In genomic region chr20:1108437-1108920, GRCh38 we compare ENCODE assay signal across 9 cellular contexts. TPM values are rescaled to one million over a fixed set of nuclear protein-coding genes. Genes with fewer than 3 reads are reported as not detected.
DNase-seq lines count a peak whose midpoint lies in the region; ATAC-seq, FAIRE-seq and TF ChIP-seq lines count a peak whose summit lies in the region.
"Had no signal": no experiment of that assay in that cellular context is flagged by ENCODE, and none has a peak within 500 bp of the region (broad histone marks: within the 10 kb centered on the region; RNA-seq: fewer than 3 reads in every experiment).

No MANE protein-coding gene starts in this region.

- FAIRE-seq in urothelium cell line (lab: Jason Lieb, UNC), result no peak

- H3F3A ChIP-seq in GM23338 (replicated peaks; ENCODE audit: low read depth), result no peaks in the 10 kb centered on the region

- no peaks in the 10 kb centered on the region for H3K4me1 Mint-ChIP-seq in GM23338
- H3K4me1 Mint-ChIP-seq in activated T-cell treated with anti-CD3 and anti-CD28 coated beads, Interleukin-2, amount 50 U/mL, for 24 hours (ENCODE audit: low read depth), result peaks cover 5% of the 10 kb centered on the region

- no peak overlapping the region for H3K4me2 ChIP-seq in GM23338

- no peaks in the 10 kb centered on the region for H3K79me2 ChIP-seq in GM23338 (replicated peaks; ENCODE audit: insufficient read depth)

- ATAC-seq in GM23338, result peak; percentile 98
- no peak for ATAC-seq in GM19397 (IDR thresholded peaks at IDR 0.05; ENCODE audit: unreplicated experiment)

- H3K9ac ChIP-seq in NT2/D1 (ENCODE audit: insufficient read length, low read depth), result no peak overlapping the region

- no peak overlapping the region for H3K27ac ChIP-seq in GM23338 (ENCODE audit: low read depth)
- no peak overlapping the region for H3K27ac ChIP-seq in neutrophil
- H3K27ac ChIP-seq: skin epidermis had no signal

- no peaks in the 10 kb centered on the region for H3K27me3 ChIP-seq in GM23338 (ENCODE audit: insufficient read depth)
- H3K27me3 ChIP-seq in NT2/D1 (ENCODE audit: insufficient read depth, insufficient read length), result no peaks in the 10 kb centered on the region
- no peaks in the 10 kb centered on the region for H3K27me3 ChIP-seq in neutrophil

- H3K4me1 ChIP-seq in GM23338 (ENCODE audit: insufficient read depth) (no peaks in the 10 kb centered on the region), NT2/D1 (ENCODE audit: insufficient read depth, insufficient read length) (no peaks in the 10 kb centered on the region), neutrophil (ENCODE audit: control insufficient read depth in 1 of 2, insufficient read depth in 1 of 2, low read depth in 1 of 2, low read length in 1 of 2) (no peaks in the 10 kb centered on the region)

- TF ChIP-seq CTCF in GM23338 (conservative IDR thresholded peaks at IDR 0.05; ENCODE audit: low read depth in 2 of 2) (peak; percentile 70 to 87), fibroblast of mammary gland (conservative IDR thresholded peaks at IDR 0.05; ENCODE audit: control insufficient read depth, insufficient read depth, low read depth, low read length) (peak; percentile 87), neutrophil (IDR thresholded peaks at IDR 0.05) (peak; percentile 48)

- H3K4me3 Mint-ChIP-seq in GM23338, result no peak overlapping the region
- H3K4me3 Mint-ChIP-seq in activated T-cell treated with anti-CD3 and anti-CD28 coated beads, Interleukin-2, amount 50 U/mL, for 24 hours, result no peak overlapping the region

- no peaks in the 10 kb centered on the region for H3K36me3 Mint-ChIP-seq in GM23338 (ENCODE audit: low read depth)
- no peaks in the 10 kb centered on the region for H3K36me3 Mint-ChIP-seq in activated T-cell treated with anti-CD3 and anti-CD28 coated beads, Interleukin-2, amount 50 U/mL, for 24 hours (ENCODE audit: low read depth)

- H3K9me2 ChIP-seq in GM23338 (ENCODE audit: insufficient read depth), result no peaks in the 10 kb centered on the region

- peak overlapping the region; percentile 70 for H2AFZ ChIP-seq in GM23338

- peaks cover 2% of the 10 kb centered on the region; the same call in 1 of the 3 replicates for H3K9me3 Mint-ChIP-seq in GM23338
- no peaks in the 10 kb centered on the region for H3K9me3 Mint-ChIP-seq in activated T-cell treated with anti-CD3 and anti-CD28 coated beads, Interleukin-2, amount 50 U/mL, for 24 hours

- H3K27ac Mint-ChIP-seq in GM23338, result no peak overlapping the region
- no peak overlapping the region for H3K27ac Mint-ChIP-seq in activated T-cell treated with anti-CD3 and anti-CD28 coated beads, Interleukin-2, amount 50 U/mL, for 24 hours

- H3K4me3 ChIP-seq in GM23338, result no peak overlapping the region
- no peak overlapping the region for H3K4me3 ChIP-seq in NT2/D1 (ENCODE audit: insufficient read length, low read depth)
- H3K4me3 ChIP-seq in fibroblast of mammary gland (ENCODE audit: control insufficient read depth, low read depth, low read length), result no peak overlapping the region
- no peak overlapping the region for H3K4me3 ChIP-seq in neutrophil (ENCODE audit: low read depth in 1 of 2, low read length in 1 of 2)
- H3K4me3 ChIP-seq: skin epidermis had no signal

- H3K9me3 ChIP-seq in NT2/D1 (ENCODE audit: insufficient read depth, low read length) (no peaks in the 10 kb centered on the region), neutrophil (no peaks in the 10 kb centered on the region)

- H3K36me3 ChIP-seq in GM23338 (ENCODE audit: insufficient read depth) (no peaks in the 10 kb centered on the region), NT2/D1 (ENCODE audit: insufficient read depth, insufficient read length, low read length) (no peaks in the 10 kb centered on the region), neutrophil (no peaks in the 10 kb centered on the region)

- no peaks in the 10 kb centered on the region for H3K27me3 Mint-ChIP-seq in GM23338 (ENCODE audit: insufficient read depth, low read depth, poor library complexity)
- no peaks in the 10 kb centered on the region for H3K27me3 Mint-ChIP-seq in activated T-cell treated with anti-CD3 and anti-CD28 coated beads, Interleukin-2, amount 50 U/mL, for 24 hours

- peak; percentile 69 for DNase-seq in Ammon's horn (ENCODE audit: low spot score)
- peak; percentile 82 for DNase-seq in GM23338 (ENCODE audit: low spot score)
- DNase-seq in NT2/D1 (ENCODE audit: low read depth, low spot score), result peak; percentile 33
- DNase-seq in activated T-cell treated with anti-CD3 and anti-CD28 coated beads, Interleukin-2, amount 50 U/mL, for 24 hours, result peak; percentile 71
- peak; percentile 40 for DNase-seq in fibroblast of mammary gland (ENCODE audit: low read depth)
- peak; percentile 74 for DNase-seq in urothelium cell line (ENCODE audit: low spot score)

- no peaks in the 10 kb centered on the region for H4K20me1 ChIP-seq in GM23338 (replicated peaks; ENCODE audit: insufficient read depth)

TF ChIP-seq in GM23338, 12 proteins besides CTCF, POLR2A, EP300 and RAD21 (continues in another document):
- no peak for TF ChIP-seq EZH2phosphoT487 (IDR thresholded peaks at IDR 0.05; ENCODE audit: unreplicated experiment)
- no peak for TF ChIP-seq CREB1 (CRISPR knock-in tag; IDR thresholded peaks at IDR 0.05; ENCODE audit: low read depth)
- TF ChIP-seq REST (IDR thresholded peaks at IDR 0.05; ENCODE audit: unreplicated experiment), result no peak
- TF ChIP-seq NANOG (IDR thresholded peaks at IDR 0.05; ENCODE audit: borderline replicate concordance), result no peak
- no peak for TF ChIP-seq POLR2AphosphoS5 (IDR thresholded peaks at IDR 0.05; ENCODE audit: low read depth)

RNA-seq across cellular contexts. Expression of gene PSMF1, which starts 9.9 kb away (rescaled TPM):
- total RNA-seq in GM23338 (2014; rRNA removed; shearing (Covaris generic)), result 46.5 and 84.2 TPM in 2 replicates
- polyA plus RNA-seq in GM23338 (2016; fragmentation: Nextera tagmentation; extraction: Ambion mirVana), result 70.4 and 73.7 TPM in 2 replicates
